ENCODE assay signal across 1 cellular context in the genomic region with DNA sequence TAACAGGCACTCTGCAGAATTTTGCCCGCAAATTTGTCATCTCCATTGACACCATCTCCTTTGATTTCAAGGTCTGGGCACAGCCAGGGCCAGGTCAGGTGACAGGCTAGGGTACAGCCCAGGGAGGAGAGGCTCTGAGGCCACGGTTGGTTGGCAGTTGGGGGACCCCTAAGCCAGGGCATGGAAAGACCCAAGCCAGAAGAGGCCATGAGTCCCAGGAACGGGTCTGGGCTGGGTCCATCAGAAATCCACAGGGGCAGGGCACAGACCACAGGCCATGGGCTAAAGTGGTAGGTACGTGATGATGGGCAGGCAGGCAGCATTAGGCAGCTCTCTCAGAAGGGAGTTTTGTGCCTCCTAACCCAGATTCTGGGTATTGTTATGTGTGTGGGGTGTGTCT.
A peak's percentile ranks its signal among the peaks of the same experiment; 100 is the strongest.
TF ChIP-seq lines count a peak whose summit lies in the region.

No MANE protein-coding gene starts in this region.

TF ChIP-seq in HepG2, 621 proteins besides CTCF, POLR2A, EP300 and RAD21:
- TF ChIP-seq PCBP2 (optimal IDR thresholded peaks at IDR 0.05; ENCODE audit: low read depth, low read length, poor library complexity, severe bottlenecking) (no peak), ZNF441 (CRISPR knock-in tag; IDR thresholded peaks at IDR 0.05; ENCODE audit: borderline replicate concordance) (no peak), POLR2G (IDR thresholded peaks at IDR 0.05; ENCODE audit: low read depth, low read length) (peak; percentile 17), AKAP8 (CRISPR knock-in tag; IDR thresholded peaks at IDR 0.05) (peak; percentile 65)
